In genomic region chr10:24825551-24825950, GRCh38 we compare ENCODE assay signal across 1 cellular context.
TF ChIP-seq lines count a peak whose summit lies in the region.

No MANE protein-coding gene starts in this region.

TF ChIP-seq in HCT116, 20 proteins besides CTCF, POLR2A, EP300 and RAD21:
- TF ChIP-seq ZBTB33 (IDR thresholded peaks at IDR 0.05; ENCODE audit: extremely low read depth, insufficient replicate concordance, low read length), result no peak
- TF ChIP-seq FOSL1 (IDR thresholded peaks at IDR 0.05; ENCODE audit: low read depth), result no peak
- no peak for TF ChIP-seq JUND (IDR thresholded peaks at IDR 0.05)
- no peak for TF ChIP-seq ELF1 (IDR thresholded peaks at IDR 0.05; ENCODE audit: borderline replicate concordance, low read depth)
- TF ChIP-seq TCF7L2 (IDR thresholded peaks at IDR 0.05; ENCODE audit: borderline replicate concordance, extremely low read depth, insufficient read depth, insufficient read length), result no peak
- no peak for TF ChIP-seq SRF (IDR thresholded peaks at IDR 0.05; ENCODE audit: low read depth)
- no peak for TF ChIP-seq ATF3 (IDR thresholded peaks at IDR 0.05)
